Comparison of ENCODE assay signal across 19 cellular contexts in genomic region chr12:92544321-92544720, GRCh38.
DNase-seq lines count a peak whose midpoint lies in the region; ATAC-seq, FAIRE-seq and TF ChIP-seq lines count a peak whose summit lies in the region.
"Had no signal": no experiment of that assay in that cellular context is flagged by ENCODE, and none has a peak within 500 bp of the region (broad histone marks: within the 10 kb centered on the region; RNA-seq: fewer than 3 reads in every experiment).

No MANE protein-coding gene starts in this region.

- no peak overlapping the region for H3K9ac ChIP-seq in smooth muscle cell (ENCODE audit: low read depth)

- 42 to 52% methylated on average over 6 of the region's 6 CpGs for WGBS in pancreas, 2 donors
- WGBS in smooth muscle cell (ENCODE audit: low lambda C conversion rate): 86% methylated on average over 6 of the region's 6 CpGs

- in situ Hi-C loops in KBM-7 (cut with MboI; ENCODE audit: low pct_unique_long_range_greater_than_20kb, low sequenced_read_pairs): no loop called here

- no peaks in the 10 kb centered on the region for H3K27me3 Mint-ChIP-seq in IgD-negative memory B cell
- H3K27me3 Mint-ChIP-seq in chondrocyte (ENCODE audit: low read depth): no peaks in the 10 kb centered on the region

- H2AFZ ChIP-seq in smooth muscle cell (ENCODE audit: low read depth): no peak overlapping the region

- no peaks in the 10 kb centered on the region for H3K79me2 ChIP-seq in smooth muscle cell (ENCODE audit: low read depth)

- H3K4me3 ChIP-seq in pancreas: no peak overlapping the region
- H3K4me3 ChIP-seq in smooth muscle cell: no peak overlapping the region
- H3K4me3 ChIP-seq: heart left ventricle had no signal

- no peaks in the 10 kb centered on the region for H3K9me3 ChIP-seq in pancreas
- H3K9me3 ChIP-seq in smooth muscle cell (replicated peaks; ENCODE audit: low read depth): no peaks in the 10 kb centered on the region
- H3K9me3 ChIP-seq: heart left ventricle had no signal

- H3K36me3 ChIP-seq in pancreas (no peaks in the 10 kb centered on the region), smooth muscle cell (ENCODE audit: low read depth) (no peaks in the 10 kb centered on the region)
- H3K36me3 ChIP-seq: heart left ventricle had no signal

- H3K9me3 Mint-ChIP-seq in IgD-negative memory B cell (peaks cover 0 to 4% (median 0%) of the 10 kb centered on the region in 3 donors), chondrocyte (ENCODE audit: low read depth) (no peaks in the 10 kb centered on the region)

- H3F3A ChIP-seq in smooth muscle cell (ENCODE audit: low read depth): no peaks in the 10 kb centered on the region

- FAIRE-seq in pancreas (lab: Jason Lieb, UNC): no peak
- FAIRE-seq: astrocyte, H54, islet of Langerhans had no signal

- H3K4me1 ChIP-seq in pancreas: peaks cover 68 to 81% (median 77%) of the 10 kb centered on the region in 3 donors
- peaks cover 13% of the 10 kb centered on the region for H3K4me1 ChIP-seq in smooth muscle cell (ENCODE audit: low read depth)

- DNase-seq in ELF-1 (ENCODE audit: low read depth, low spot score) (peak; percentile 10), epithelial cell of prostate (ENCODE audit: low read depth, low spot score) (no peak), pancreas (no peak), chondrocyte (ENCODE audit: low spot score) (no peak), KBM-7 (no peak), smooth muscle cell (lab: John Stamatoyannopoulos, UW; ENCODE audit: unreplicated experiment) (no peak)
- DNase-seq: activated CD4-positive, alpha-beta T cell treated with anti-CD3 and anti-CD28 coated beads for 48 hours; activated naive CD4-positive, alpha-beta T cell treated with Interleukin-2 at 50 U/mL for 16 hours; heart left ventricle; NCI-H1436; stimulated activated CD4-positive, alpha-beta T cell treated with anti-CD3 and anti-CD28 coated beads, Interleukin-4, amount 100 ng/mL, for 24 hours; stimulated activated CD8-positive, alpha-beta memory T cell treated with anti-CD3 and anti-CD28 coated beads, Interleukin-4, amount 100 ng/mL, for 48 hours; T1000 had no signal

- H3K27ac Mint-ChIP-seq in IgD-negative memory B cell (peak overlapping the region; percentile 4 to 79 (median 59)), chondrocyte (ENCODE audit: unreplicated experiment) (no peak overlapping the region)

- intact Hi-C loops in pancreas (cut with DNase I): no loop called here

- no peak for ATAC-seq in pancreas
- ATAC-seq: heart left ventricle, PC-3 had no signal

- H3K4me1 Mint-ChIP-seq in IgD-negative memory B cell (peaks cover 36 to 46% (median 41%) of the 10 kb centered on the region in 3 donors), chondrocyte (ENCODE audit: low read depth) (peaks cover 12% of the 10 kb centered on the region)

- TF ChIP-seq CTCF in pancreas (IDR thresholded peaks at IDR 0.05) (no peak), chondrocyte (IDR thresholded peaks at IDR 0.05) (no peak), smooth muscle cell (IDR thresholded peaks at IDR 0.05; ENCODE audit: borderline replicate concordance, insufficient read depth, poor library complexity, severe bottlenecking) (no peak)

- H3K4me3 Mint-ChIP-seq in IgD-negative memory B cell (peak overlapping the region in 1 of 4 donors; percentile 63), chondrocyte (ENCODE audit: unreplicated experiment) (no peak overlapping the region)
- H3K4me3 Mint-ChIP-seq: CD14-positive monocyte had no signal

- no peak overlapping the region for H3K4me2 ChIP-seq in smooth muscle cell

- H4K20me1 ChIP-seq in smooth muscle cell (ENCODE audit: low read depth): no peaks in the 10 kb centered on the region

- H3K27me3 ChIP-seq in pancreas (no peaks in the 10 kb centered on the region), smooth muscle cell (ENCODE audit: low read depth) (no peaks in the 10 kb centered on the region)
- H3K27me3 ChIP-seq: heart left ventricle had no signal

- peak overlapping the region; percentile 30 for H3K27ac ChIP-seq in epithelial cell of prostate
- peak overlapping the region; percentile 46 to 89 (median 65) for H3K27ac ChIP-seq in pancreas
- H3K27ac ChIP-seq in smooth muscle cell (ENCODE audit: low read depth): no peak overlapping the region

- peaks cover 1% of the 10 kb centered on the region for H3K36me3 Mint-ChIP-seq in IgD-negative memory B cell
- H3K36me3 Mint-ChIP-seq in chondrocyte (ENCODE audit: low read depth): peaks cover 2% of the 10 kb centered on the region
- H3K36me3 Mint-ChIP-seq: CD14-positive monocyte had no signal
